8 cellular contexts compared by ENCODE assay signal in the genomic region with DNA sequence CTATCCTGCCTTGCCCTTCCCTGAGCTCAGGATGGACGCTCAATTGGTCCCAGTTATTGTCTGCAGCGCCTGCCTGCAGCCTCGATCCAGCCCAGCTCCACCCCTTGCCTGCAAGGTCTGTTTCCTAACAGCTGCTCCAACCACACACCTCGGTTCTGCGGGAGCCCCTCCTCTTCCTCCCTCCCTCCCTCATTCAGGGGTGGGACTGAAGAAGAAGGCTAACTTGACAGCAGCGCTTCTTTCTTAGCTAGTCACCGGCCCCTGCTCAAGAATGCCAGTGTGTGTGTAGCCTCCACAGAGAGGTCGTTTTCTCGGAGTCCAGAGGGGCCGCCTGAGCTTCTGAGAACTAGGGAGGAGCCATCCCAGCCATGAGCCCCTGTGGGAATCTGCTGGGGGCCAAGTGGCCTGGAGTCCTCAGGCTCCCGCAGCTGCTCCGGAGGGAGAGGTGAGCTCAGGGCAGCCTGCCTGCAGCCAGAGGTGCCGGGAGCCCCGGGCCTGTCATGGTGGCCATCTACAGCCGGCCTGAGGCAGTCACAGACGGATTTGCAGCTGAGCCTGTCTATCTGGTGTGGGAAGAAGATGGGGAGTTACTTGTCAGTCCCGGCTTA. TPM values are rescaled to one million over a fixed set of nuclear protein-coding genes. Genes with fewer than 3 reads are reported as not detected.
DNase-seq lines count a peak whose midpoint lies in the region; ATAC-seq and TF ChIP-seq lines count a peak whose summit lies in the region.

No MANE protein-coding gene starts in this region.

- H3K4me3 ChIP-seq in BLaER1 = peak overlapping the region; percentile 30; the same call in 1 of the 2 replicates
- H3K4me3 ChIP-seq in LNCaP clone FGC (ENCODE audit: low read depth, low read length) = peak overlapping the region; percentile 80
- H3K4me3 ChIP-seq in colonic mucosa = no peak overlapping the region

- no peaks in the 10 kb centered on the region for H3K9me3 ChIP-seq in BLaER1
- H3K9me3 ChIP-seq in colonic mucosa = no peaks in the 10 kb centered on the region

- H3K36me3 Mint-ChIP-seq in activated CD4-positive, alpha-beta T cell treated with anti-CD3 and anti-CD28 coated beads, Interleukin-2, amount 10 ng/mL, durations not matched to agents 7 days and 5 days (ENCODE audit: low read depth) = peaks cover 6% of the 10 kb centered on the region

- H3K4me1 Mint-ChIP-seq in activated CD4-positive, alpha-beta T cell treated with anti-CD3 and anti-CD28 coated beads, Interleukin-2, amount 10 ng/mL, durations not matched to agents 7 days and 5 days = peaks cover 42% of the 10 kb centered on the region

- H3K27me3 ChIP-seq in BLaER1 (no peaks in the 10 kb centered on the region), colonic mucosa (no peaks in the 10 kb centered on the region), layer of hippocampus (ENCODE audit: control insufficient read depth, insufficient read depth, low read length) (no peaks in the 10 kb centered on the region)

- peak overlapping the region; percentile 82 for H3K27ac Mint-ChIP-seq in activated CD4-positive, alpha-beta T cell treated with anti-CD3 and anti-CD28 coated beads, Interleukin-2, amount 10 ng/mL, durations not matched to agents 7 days and 5 days

- H3K9ac ChIP-seq in BLaER1 = peak overlapping the region; percentile 47; the same call in 1 of the 2 replicates
- H3K9ac ChIP-seq in colonic mucosa (ENCODE audit: low read depth in 2 of 2, low read length in 2 of 2) = peak overlapping the region in 1 of 2 donors; percentile 8

- H3K27ac ChIP-seq in BLaER1 = 0 out of 2 replicates have a peak overlapping the region, but pooled peaks have one; percentile 19
- no peak overlapping the region for H3K27ac ChIP-seq in colonic mucosa
- peak overlapping the region; percentile 49 for H3K27ac ChIP-seq in layer of hippocampus (ENCODE audit: low read depth, low read length)

- CTCF ChIA-PET in activated CD4-positive, alpha-beta T cell treated with anti-CD3 and anti-CD28 coated beads, Interleukin-2, amount 10 ng/mL, durations not matched to agents 7 days and 5 days (lab: Charles Lee) = interaction anchor here (1.0 to 1.4 kb wide), 8 partner anchors 9 to 272 kb away, joined by 3 to 5 read pairs (median 3); no protein-coding TSS in a partner anchor

- H3K36me3 ChIP-seq in BLaER1 (peaks cover 27% of the 10 kb centered on the region), colonic mucosa (no peaks in the 10 kb centered on the region)

- POLR2A ChIA-PET in activated CD4-positive, alpha-beta T cell treated with anti-CD3 and anti-CD28 coated beads, Interleukin-2, amount 10 ng/mL, durations not matched to agents 7 days and 5 days (lab: Charles Lee) = no interaction called here

- H3K4me2 ChIP-seq in BLaER1 = peak overlapping the region; percentile 76

- TF ChIP-seq POLR2A in GM18505 (IDR thresholded peaks at IDR 0.05; ENCODE audit: borderline replicate concordance, extremely low read depth, insufficient read depth, insufficient read length) = no peak

- ATAC-seq in GM18505 (IDR thresholded peaks at IDR 0.05; ENCODE audit: unreplicated experiment) = no peak
- no peak for ATAC-seq in GM21390 (IDR thresholded peaks at IDR 0.05; ENCODE audit: unreplicated experiment)

- peaks cover 21% of the 10 kb centered on the region for H3K4me1 ChIP-seq in BLaER1
- H3K4me1 ChIP-seq in colonic mucosa = peaks cover 21% of the 10 kb centered on the region

- peaks cover 23% of the 10 kb centered on the region for H4K20me1 ChIP-seq in BLaER1

- H3K4me3 Mint-ChIP-seq in activated CD4-positive, alpha-beta T cell treated with anti-CD3 and anti-CD28 coated beads, Interleukin-2, amount 10 ng/mL, durations not matched to agents 7 days and 5 days = peak overlapping the region; percentile 62

- intact Hi-C loops in colonic mucosa (cut with DNase I) = no loop called here

- DNase-seq in LNCaP clone FGC (ENCODE audit: low read depth) (peak; percentile 80), colonic mucosa (peak; percentile 55)
- DNase-seq in activated CD4-positive, alpha-beta T cell treated with anti-CD3 and anti-CD28 coated beads, Interleukin-2, amount 10 ng/mL, durations not matched to agents 7 days and 5 days = peak; percentile 89
- DNase-seq in stimulated activated CD4-positive, alpha-beta T cell treated with anti-CD3 and anti-CD28 coated beads, Interleukin-15, amount 100 ng/mL, for 24 hours = peak; percentile 74

- H3K27me3 Mint-ChIP-seq in activated CD4-positive, alpha-beta T cell treated with anti-CD3 and anti-CD28 coated beads, Interleukin-2, amount 10 ng/mL, durations not matched to agents 7 days and 5 days = no peaks in the 10 kb centered on the region

- TF ChIP-seq CTCF in LNCaP clone FGC (IDR thresholded peaks at IDR 0.05; ENCODE audit: control insufficient read depth, extremely low read depth, insufficient read depth) (no peak), colonic mucosa (IDR thresholded peaks at IDR 0.05) (no peak)

- no peaks in the 10 kb centered on the region for H3K9me3 Mint-ChIP-seq in activated CD4-positive, alpha-beta T cell treated with anti-CD3 and anti-CD28 coated beads, Interleukin-2, amount 10 ng/mL, durations not matched to agents 7 days and 5 days

RNA-seq across cellular contexts. Expression of a gene that starts 36.1 kb away (rescaled TPM):
- 10 to 100 TPM; 48.6 to 54.5 TPM for total RNA-seq in activated CD4-positive, alpha-beta T cell treated with anti-CD3 and anti-CD28 coated beads, Interleukin-2, amount 10 ng/mL, durations not matched to agents 7 days and 5 days
- total RNA-seq in colonic mucosa = 100 to 1,000 TPM in 1 of 2 donors, 10 to 100 TPM in 1; 88.0 to 109 TPM

RNA-seq across cellular contexts. Expression of a gene that starts 44.0 kb away (rescaled TPM):
- total RNA-seq in activated CD4-positive, alpha-beta T cell treated with anti-CD3 and anti-CD28 coated beads, Interleukin-2, amount 10 ng/mL, durations not matched to agents 7 days and 5 days = 10 to 100 TPM; 56.0 to 63.0 TPM
- 10 to 100 TPM in 1 of 2 donors, 1 to 10 TPM in 1; 8.4 to 15.1 TPM for total RNA-seq in colonic mucosa
